In genomic region chr20:56627122-56628014, GRCh38 we compare ENCODE assay signal across 9 cellular contexts. TPM values are rescaled to one million over a fixed set of nuclear protein-coding genes. Genes with fewer than 3 reads are reported as not detected.
DNase-seq lines count a peak whose midpoint lies in the region; ATAC-seq and TF ChIP-seq lines count a peak whose summit lies in the region.
"Had no signal": no experiment of that assay in that cellular context is flagged by ENCODE, and none has a peak within 500 bp of the region (broad histone marks: within the 10 kb centered on the region; RNA-seq: fewer than 3 reads in every experiment).

No MANE protein-coding gene starts in this region.

- peak overlapping the region; percentile 56 for H3K4me3 Mint-ChIP-seq in CD4-positive, alpha-beta T cell
- peak overlapping the region; percentile 20 to 73 (median 64) for H3K4me3 Mint-ChIP-seq in naive thymus-derived CD4-positive, alpha-beta T cell

- peaks cover 11% of the 10 kb centered on the region for H3K4me1 Mint-ChIP-seq in CD4-positive, alpha-beta T cell (ENCODE audit: low read depth)
- H3K4me1 Mint-ChIP-seq in naive thymus-derived CD4-positive, alpha-beta T cell: peaks cover 0 to 19% (median 11%) of the 10 kb centered on the region in 7 donors

- H3K36me3 Mint-ChIP-seq in CD4-positive, alpha-beta T cell (ENCODE audit: low read depth): no peaks in the 10 kb centered on the region
- peaks cover 0 to 2% (median 0%) of the 10 kb centered on the region in 5 donors for H3K36me3 Mint-ChIP-seq in naive thymus-derived CD4-positive, alpha-beta T cell

- H3K36me3 ChIP-seq in GM06990 (ENCODE audit: control insufficient read depth, insufficient read depth, low read length): no peaks in the 10 kb centered on the region
- H3K36me3 ChIP-seq in naive thymus-derived CD4-positive, alpha-beta T cell (ENCODE audit: control insufficient read depth in 2 of 3, insufficient read depth in 3 of 3, low read length in 3 of 3): no peaks in the 10 kb centered on the region

- no peak overlapping the region for H3K4me3 ChIP-seq in GM06990 (replicated peaks; ENCODE audit: low read depth, low read length)
- H3K4me3 ChIP-seq in naive thymus-derived CD4-positive, alpha-beta T cell (ENCODE audit: low read length): no peak overlapping the region

- no peak for ATAC-seq in CD4-positive, alpha-beta T cell (ENCODE audit: poor library complexity)
- no peak for ATAC-seq in naive thymus-derived CD4-positive, alpha-beta T cell
- no peak for ATAC-seq in HG03442 (IDR thresholded peaks at IDR 0.05; ENCODE audit: unreplicated experiment)

- H3K27me3 Mint-ChIP-seq in CD4-positive, alpha-beta T cell: peaks cover 51% of the 10 kb centered on the region
- peaks cover 39 to 65% (median 55%) of the 10 kb centered on the region in 5 donors for H3K27me3 Mint-ChIP-seq in naive thymus-derived CD4-positive, alpha-beta T cell

- H3K4me1 ChIP-seq in naive thymus-derived CD4-positive, alpha-beta T cell (ENCODE audit: control insufficient read depth in 2 of 2, insufficient read depth in 2 of 2, low read length in 2 of 2): no peaks in the 10 kb centered on the region

- peaks cover 84% of the 10 kb centered on the region for H3K27me3 ChIP-seq in CD4-positive, alpha-beta T cell (ENCODE audit: control insufficient read depth, insufficient read depth, low read length)
- no peaks in the 10 kb centered on the region; the same call in none of the 2 replicates for H3K27me3 ChIP-seq in GM06990 (replicated peaks; ENCODE audit: control insufficient read depth, insufficient read depth, low read length)
- H3K27me3 ChIP-seq in naive thymus-derived CD4-positive, alpha-beta T cell (ENCODE audit: control insufficient read depth in 2 of 2, insufficient read depth in 2 of 2, low read length in 2 of 2): peaks cover 0 to 9% of the 10 kb centered on the region in 2 donors

- no peaks in the 10 kb centered on the region for H3K9me3 Mint-ChIP-seq in CD4-positive, alpha-beta T cell
- H3K9me3 Mint-ChIP-seq in naive thymus-derived CD4-positive, alpha-beta T cell: peaks cover 0 to 4% (median 0%) of the 10 kb centered on the region in 11 donors

- intact Hi-C loops in CD4-positive, alpha-beta T cell (cut with DNase I, micrococcal nuclease): no loop called here
- intact Hi-C loops in naive thymus-derived CD4-positive, alpha-beta T cell (cut with micrococcal nuclease): loop anchor here in 1 of 2 donors (5.0 kb wide), 1 partner anchor 300 kb away; no protein-coding TSS in a partner anchor

- H3K27ac Mint-ChIP-seq in CD4-positive, alpha-beta T cell: no peak overlapping the region
- peak overlapping the region in 1 of 9 donors; percentile 38 for H3K27ac Mint-ChIP-seq in naive thymus-derived CD4-positive, alpha-beta T cell

- no peaks in the 10 kb centered on the region for H3K9me3 ChIP-seq in CD4-positive, alpha-beta T cell (ENCODE audit: control insufficient read depth, low read length)
- H3K9me3 ChIP-seq in naive thymus-derived CD4-positive, alpha-beta T cell (ENCODE audit: control insufficient read depth in 2 of 3, low read length in 3 of 3): no peaks in the 10 kb centered on the region

- POLR2A ChIA-PET in CD4-positive, alpha-beta T cell (lab: Charles Lee): no interaction called here
- POLR2A ChIA-PET in naive thymus-derived CD4-positive, alpha-beta T cell (lab: Charles Lee): no interaction called here

- no peak for TF ChIP-seq CTCF in CD4-positive, alpha-beta T cell (IDR thresholded peaks at IDR 0.05)
- TF ChIP-seq CTCF in GM06990 (IDR thresholded peaks at IDR 0.05; ENCODE audit: insufficient read depth, low read length, poor library complexity, severe bottlenecking): no peak

- H3K27ac ChIP-seq in CD4-positive, alpha-beta T cell (ENCODE audit: low read depth, low read length): no peak overlapping the region
- H3K27ac ChIP-seq in naive thymus-derived CD4-positive, alpha-beta T cell (ENCODE audit: low read depth, low read length): no peak overlapping the region

- DNase-seq in CD4-positive, alpha-beta T cell: no peak
- DNase-seq in GM06990 (ENCODE audit: extremely low read depth, insufficient read length) (peak; percentile 9), ecto neural progenitor cell (ENCODE audit: low spot score) (peak; percentile 59), NCI-H510A treated with DMSO at 0.1 percent for 48 hours (lab: John Stamatoyannopoulos, UW) (no peak), SK-N-DZ (ENCODE audit: low spot score) (no peak)
- DNase-seq in naive thymus-derived CD4-positive, alpha-beta T cell: no peak
- DNase-seq: COR-L47; stimulated activated CD4-positive, alpha-beta T cell treated with anti-CD3 and anti-CD28 coated beads, Interleukin-4, amount 100 ng/mL, for 1 hour had no signal

- CTCF ChIA-PET in CD4-positive, alpha-beta T cell (lab: Charles Lee): no interaction called here
- CTCF ChIA-PET in naive thymus-derived CD4-positive, alpha-beta T cell (lab: Charles Lee): no interaction called here

RNA-seq across cellular contexts. Expression of gene TFAP2C, which starts 1.7 kb away (rescaled TPM):
- total RNA-seq in CD4-positive, alpha-beta T cell: not detected
- not detected for total RNA-seq in naive thymus-derived CD4-positive, alpha-beta T cell
- polyA plus RNA-seq in naive thymus-derived CD4-positive, alpha-beta T cell: not detected
- polyA plus RNA-seq in SK-N-DZ (2014; cell fraction: cytosol; rRNA removed): not detected in 2 replicates
- polyA plus RNA-seq in SK-N-DZ (2014; cell fraction: nucleus; rRNA removed): not detected in 2 replicates

Comparison
In these comparisons a context has a peak if more than half of its experiments do, and no peak if none do; other contexts are left out.
1. DNase-seq: peak in GM06990 (single experiment) and ecto neural progenitor cell (single experiment); none in CD4-positive, alpha-beta T cell (0 of 10), naive thymus-derived CD4-positive, alpha-beta T cell (0 of 9), NCI-H510A treated with DMSO at 0.1 percent for 48 hours (single experiment) and SK-N-DZ (single experiment).